In the genomic region with DNA sequence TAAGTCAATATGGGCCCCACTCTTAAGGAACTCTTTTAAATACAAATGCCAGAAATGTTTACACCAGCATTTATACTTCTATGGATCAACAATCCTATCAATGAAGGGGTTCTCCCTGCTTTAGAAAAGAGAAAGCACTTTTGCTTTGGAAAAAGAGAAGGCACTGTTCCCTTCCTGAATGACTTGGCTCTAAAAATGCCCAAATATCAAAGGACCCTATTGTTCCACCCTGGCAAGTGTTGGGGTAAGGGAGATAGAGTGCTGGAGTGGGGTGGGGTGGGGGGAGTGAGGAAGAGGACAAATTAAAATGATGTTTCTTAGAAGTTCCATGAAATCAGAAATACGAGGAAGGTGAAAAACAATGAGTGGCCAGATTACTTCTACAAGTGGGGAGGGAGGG, we compare ENCODE assay signal across 29 cellular contexts.
"Had no signal": no experiment of that assay in that cellular context is flagged by ENCODE, and none has a peak within 500 bp of the region (broad histone marks: within the 10 kb centered on the region; RNA-seq: fewer than 3 reads in every experiment).

No MANE protein-coding gene starts in this region.

- H3K9me3 ChIP-seq: ascending aorta, colonic mucosa, esophagus squamous epithelium had no signal

- H3K36me3 Mint-ChIP-seq: activated CD8-positive, alpha-beta memory T cell treated with anti-CD3 and anti-CD28 coated beads, Interleukin-2, amount 10 ng/mL, durations not matched to agents 7 days and 5 days; activated naive CD4-positive, alpha-beta T cell treated with anti-CD3 and anti-CD28 coated beads, Interleukin-2, amount 50 U/mL, for 24 hours; activated naive CD8-positive, alpha-beta T cell treated with anti-CD3 and anti-CD28 coated beads for 36 hours; brain had no signal

- H3K27me3 Mint-ChIP-seq: activated CD4-positive, alpha-beta memory T cell treated with anti-CD3 and anti-CD28 coated beads, Interleukin-2, amount 10 ng/mL, durations not matched to agents 7 days and 5 days had no signal

- DNase-seq: activated CD4-positive, alpha-beta memory T cell treated with anti-CD3 and anti-CD28 coated beads, Interleukin-2, amount 10 ng/mL, durations not matched to agents 7 days and 5 days; activated CD4-positive, alpha-beta T cell treated with anti-CD3 and anti-CD28 coated beads for 36 hours; activated CD4-positive, alpha-beta T cell treated with anti-CD3 and anti-CD28 coated beads, Interleukin-2, amount 10 ng/mL, durations not matched to agents 24 days and 14 days; activated CD4-positive, alpha-beta T cell treated with anti-CD3 and anti-CD28 coated beads, Interleukin-2, amount 50 U/mL, for 4 hours; activated CD4-positive, CD25-positive, alpha-beta regulatory T cell; activated CD4-positive, CD25-positive, alpha-beta regulatory T cell treated with anti-CD3 and anti-CD28 coated beads, Interleukin-2, amount 50 U/mL, for 72 hours; activated CD8-positive, alpha-beta memory T cell treated with anti-CD3 and anti-CD28 coated beads, Interleukin-2, amount 10 ng/mL, durations not matched to agents 7 days and 5 days; activated CD8-positive, alpha-beta memory T cell treated with anti-CD3 and anti-CD28 coated beads, Interleukin-2, amount 50 U/mL, for 4 hours; activated effector memory CD4-positive, alpha-beta T cell treated with anti-CD3 and anti-CD28 coated beads, Interleukin-2, amount 50 U/mL, for 16 hours; activated naive CD4-positive, alpha-beta T cell treated with anti-CD3 and anti-CD28 coated beads for 36 hours; activated naive CD8-positive, alpha-beta T cell treated with anti-CD3 and anti-CD28 coated beads for 36 hours; activated T-cell treated with anti-CD3 and anti-CD28 coated beads, Interleukin-2, amount 50 U/mL, for 1 hour; activated T-cell treated with anti-CD3 and anti-CD28 coated beads, Interleukin-2, amount 50 U/mL, for 48 hours; central memory CD4-positive, alpha-beta T cell; cerebellar nuclear complex; colonic mucosa; effector CD8-positive, alpha-beta T cell; esophagus squamous epithelium; foreskin melanocyte; T-helper 2 cell had no signal

- H3K36me3 ChIP-seq: ascending aorta, breast epithelium, cardiac muscle cell, colonic mucosa, esophagus squamous epithelium, gastroesophageal sphincter had no signal

- H3K27me3 ChIP-seq: ascending aorta, breast epithelium, cardiac muscle cell, colonic mucosa, esophagus squamous epithelium had no signal

- H3K27ac ChIP-seq: ascending aorta, breast epithelium, cardiac muscle cell, colonic mucosa, epithelial cell of prostate, esophagus squamous epithelium, gastroesophageal sphincter had no signal

- H3K4me3 ChIP-seq: ascending aorta, breast epithelium, cardiac muscle cell, colonic mucosa, esophagus squamous epithelium, gastroesophageal sphincter had no signal

- H3K4me1 Mint-ChIP-seq: activated CD4-positive, alpha-beta memory T cell treated with anti-CD3 and anti-CD28 coated beads, Interleukin-2, amount 10 ng/mL, durations not matched to agents 7 days and 5 days; activated CD4-positive, alpha-beta T cell treated with anti-CD3 and anti-CD28 coated beads for 36 hours; activated CD4-positive, alpha-beta T cell treated with anti-CD3 and anti-CD28 coated beads, Interleukin-2, amount 10 ng/mL, durations not matched to agents 24 days and 14 days; activated CD8-positive, alpha-beta memory T cell treated with anti-CD3 and anti-CD28 coated beads, Interleukin-2, amount 10 ng/mL, durations not matched to agents 7 days and 5 days; activated naive CD4-positive, alpha-beta T cell treated with anti-CD3 and anti-CD28 coated beads, Interleukin-2, amount 50 U/mL, for 24 hours; brain had no signal

- ATAC-seq: activated CD4-positive, alpha-beta T cell treated with anti-CD3 and anti-CD28 coated beads for 36 hours; activated CD8-positive, alpha-beta memory T cell treated with anti-CD3 and anti-CD28 coated beads, Interleukin-2, amount 10 ng/mL, durations not matched to agents 7 days and 5 days; gastroesophageal sphincter had no signal

- H3K4me3 Mint-ChIP-seq: activated CD4-positive, alpha-beta memory T cell treated with anti-CD3 and anti-CD28 coated beads, Interleukin-2, amount 10 ng/mL, durations not matched to agents 7 days and 5 days; activated CD4-positive, alpha-beta T cell treated with anti-CD3 and anti-CD28 coated beads for 36 hours; activated CD4-positive, alpha-beta T cell treated with anti-CD3 and anti-CD28 coated beads, Interleukin-2, amount 10 ng/mL, durations not matched to agents 24 days and 14 days; activated CD8-positive, alpha-beta memory T cell treated with anti-CD3 and anti-CD28 coated beads, Interleukin-2, amount 10 ng/mL, durations not matched to agents 7 days and 5 days; activated naive CD4-positive, alpha-beta T cell treated with anti-CD3 and anti-CD28 coated beads for 36 hours; activated naive CD4-positive, alpha-beta T cell treated with anti-CD3 and anti-CD28 coated beads, Interleukin-2, amount 50 U/mL, for 24 hours; activated naive CD8-positive, alpha-beta T cell treated with anti-CD3 and anti-CD28 coated beads for 36 hours; activated T-helper 1 cell treated with anti-CD3 and anti-CD28 coated beads, Interleukin-12 subunit alpha, Interleukin-12 subunit beta, Interleukin-2, Interleukin-4 antibody, amounts not matched to agents 30 ng/mL and 10 ng/mL and 1 ng/mL, durations not matched to agents 14 hours and 24 hours and 36 hours; brain had no signal

- H3K9me3 Mint-ChIP-seq: activated CD4-positive, alpha-beta memory T cell treated with anti-CD3 and anti-CD28 coated beads, Interleukin-2, amount 10 ng/mL, durations not matched to agents 7 days and 5 days; activated CD4-positive, alpha-beta T cell treated with anti-CD3 and anti-CD28 coated beads, Interleukin-2, amount 10 ng/mL, durations not matched to agents 24 days and 14 days; activated naive CD4-positive, alpha-beta T cell treated with anti-CD3 and anti-CD28 coated beads, Interleukin-2, amount 50 U/mL, for 24 hours; activated T-helper 1 cell treated with anti-CD3 and anti-CD28 coated beads, Interleukin-12 subunit alpha, Interleukin-12 subunit beta, Interleukin-2, Interleukin-4 antibody, amounts not matched to agents 30 ng/mL and 10 ng/mL and 1 ng/mL, durations not matched to agents 14 hours and 24 hours and 36 hours; activated T-helper 2 cell treated with anti-CD3 and anti-CD28 coated beads, Interferon-gamma antibody, Interleukin-2, Interleukin-4, amounts not matched to agents 10 μg/mL and 5 μg/mL and 100 μg/mL, durations not matched to agents 14 hours and 24 hours and 36 hours had no signal

- H3K4me1 ChIP-seq: ascending aorta, breast epithelium, colonic mucosa, esophagus squamous epithelium, gastroesophageal sphincter had no signal

- H3K27ac Mint-ChIP-seq: activated CD4-positive, alpha-beta memory T cell treated with anti-CD3 and anti-CD28 coated beads, Interleukin-2, amount 10 ng/mL, durations not matched to agents 7 days and 5 days; activated CD4-positive, alpha-beta T cell treated with anti-CD3 and anti-CD28 coated beads for 36 hours; activated CD4-positive, alpha-beta T cell treated with anti-CD3 and anti-CD28 coated beads, Interleukin-2, amount 10 ng/mL, durations not matched to agents 24 days and 14 days; activated CD8-positive, alpha-beta memory T cell treated with anti-CD3 and anti-CD28 coated beads, Interleukin-2, amount 10 ng/mL, durations not matched to agents 7 days and 5 days; activated naive CD4-positive, alpha-beta T cell treated with anti-CD3 and anti-CD28 coated beads for 36 hours; activated naive CD4-positive, alpha-beta T cell treated with anti-CD3 and anti-CD28 coated beads, Interleukin-2, amount 50 U/mL, for 24 hours; activated naive CD8-positive, alpha-beta T cell treated with anti-CD3 and anti-CD28 coated beads for 36 hours; activated T-helper 1 cell treated with anti-CD3 and anti-CD28 coated beads, Interleukin-12 subunit alpha, Interleukin-12 subunit beta, Interleukin-2, Interleukin-4 antibody, amounts not matched to agents 30 ng/mL and 10 ng/mL and 1 ng/mL, durations not matched to agents 14 hours and 24 hours and 36 hours; activated T-helper 2 cell treated with anti-CD3 and anti-CD28 coated beads, Interferon-gamma antibody, Interleukin-2, Interleukin-4, amounts not matched to agents 10 μg/mL and 5 μg/mL and 100 μg/mL, durations not matched to agents 14 hours and 24 hours and 36 hours; brain had no signal
